In genomic region chr4:73392936-73393335, GRCh38 we compare ENCODE assay signal across 28 cellular contexts. TPM values are rescaled to one million over a fixed set of nuclear protein-coding genes. Genes with fewer than 3 reads are reported as not detected.
"Had no signal": no experiment of that assay in that cellular context is flagged by ENCODE, and none has a peak within 500 bp of the region (broad histone marks: within the 10 kb centered on the region; RNA-seq: fewer than 3 reads in every experiment).

No MANE protein-coding gene starts in this region.

- H3K4me1 ChIP-seq: esophagus squamous epithelium, heart right ventricle, sigmoid colon, stomach, tibial artery, upper lobe of left lung had no signal

- DNase-seq: cortex of kidney; effector memory CD8-positive, alpha-beta T cell; erythroblast; esophagus squamous epithelium; foreskin melanocyte; glutamatergic neuron; heart right ventricle; hypothalamus; immature natural killer cell; natural killer cell; occipital lobe; ovary; sigmoid colon; stimulated activated CD4-positive, alpha-beta T cell treated with anti-CD3 and anti-CD28 coated beads, Interleukin-2, amount 100 ng/mL, for 24 hours; stimulated activated CD4-positive, alpha-beta T cell treated with anti-CD3 and anti-CD28 coated beads, Interleukin-4, amount 100 ng/mL, for 24 hours; stimulated activated naive CD4-positive, alpha-beta T cell treated with Interleukin-2 at 50 U/mL for 16 hours; stomach; tibial artery; upper lobe of left lung had no signal

- H3K27ac ChIP-seq: esophagus squamous epithelium, heart right ventricle, ovary, sigmoid colon, stomach, tibial artery, upper lobe of left lung had no signal

- H3K4me3 ChIP-seq: esophagus squamous epithelium, heart right ventricle, lung, ovary, sigmoid colon, stomach, tibial artery, upper lobe of left lung had no signal

- H3K36me3 ChIP-seq: esophagus squamous epithelium, heart right ventricle, ovary, sigmoid colon, stomach, tibial artery, upper lobe of left lung had no signal

- H3K27me3 ChIP-seq: esophagus squamous epithelium, heart right ventricle, ovary, sigmoid colon, stomach, tibial artery, upper lobe of left lung had no signal

- FAIRE-seq: endometrium, keratinocyte, urothelium cell line had no signal

- H3K9me3 ChIP-seq: esophagus squamous epithelium, heart right ventricle, ovary, sigmoid colon, stomach, tibial artery, upper lobe of left lung had no signal

RNA-seq across cellular contexts. Expression of gene ALB, which starts 11.2 kb away (rescaled TPM):
- total RNA-seq: dermis microvascular lymphatic vessel endothelial cell, natural killer cell, sigmoid colon had no signal
- polyA plus RNA-seq: immature natural killer cell, keratinocyte had no signal

RNA-seq across cellular contexts. Expression of gene AFP, which starts 43.1 kb away (rescaled TPM):
- total RNA-seq: dermis microvascular lymphatic vessel endothelial cell, esophagus squamous epithelium, heart right ventricle, mononuclear cell, natural killer cell, sigmoid colon, subcutaneous adipose tissue, temporal lobe had no signal
- polyA plus RNA-seq: heart right ventricle, immature natural killer cell, lung, neural cell, sigmoid colon, stomach had no signal
